Comparison of ENCODE assay signal across 10 cellular contexts in the genomic region with DNA sequence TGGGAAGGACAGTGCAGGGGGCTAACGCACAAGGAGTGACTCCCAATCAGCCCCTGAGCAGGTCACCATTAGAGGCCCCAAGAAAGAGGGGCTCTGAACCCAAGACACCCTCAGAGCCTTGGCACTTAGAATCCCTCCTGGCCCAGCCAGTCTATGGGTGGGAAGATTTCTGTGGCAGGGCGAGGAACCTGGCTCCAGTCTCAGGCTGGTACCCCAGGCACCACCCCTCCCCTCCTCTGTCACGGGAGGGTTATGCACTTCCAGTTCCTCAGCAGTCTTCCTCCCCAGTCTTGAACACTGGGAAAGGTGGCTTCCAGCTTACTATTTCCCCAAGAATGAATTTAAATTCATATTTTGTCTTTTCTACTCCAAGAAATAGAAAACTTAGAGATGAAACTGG. TPM values are rescaled to one million over a fixed set of nuclear protein-coding genes. Genes with fewer than 3 reads are reported as not detected.
"Had no signal": no experiment of that assay in that cellular context is flagged by ENCODE, and none has a peak within 500 bp of the region (broad histone marks: within the 10 kb centered on the region; RNA-seq: fewer than 3 reads in every experiment).

No MANE protein-coding gene starts in this region.

- FAIRE-seq: HTR-8/SVneo, K562 had no signal

- H3K4me3 ChIP-seq: K562 had no signal

- ATAC-seq: K562 had no signal

- DNase-seq: GOT3, H9, HCEC 1CT, HFFc6, IMR-90, KG1 had no signal

RNA-seq across cellular contexts. Expression of a gene that starts 27.6 kb away (rescaled TPM):
- total RNA-seq: H4, H9, HFFc6, HT-29, IMR-90, K562 had no signal
- polyA plus RNA-seq: IMR-90, K562 had no signal

RNA-seq across cellular contexts. Expression of a gene that starts 42.0 kb away (rescaled TPM):
- total RNA-seq: HT-29, IMR-90 had no signal
